1 cellular context compared by ENCODE assay signal in the genomic region with DNA sequence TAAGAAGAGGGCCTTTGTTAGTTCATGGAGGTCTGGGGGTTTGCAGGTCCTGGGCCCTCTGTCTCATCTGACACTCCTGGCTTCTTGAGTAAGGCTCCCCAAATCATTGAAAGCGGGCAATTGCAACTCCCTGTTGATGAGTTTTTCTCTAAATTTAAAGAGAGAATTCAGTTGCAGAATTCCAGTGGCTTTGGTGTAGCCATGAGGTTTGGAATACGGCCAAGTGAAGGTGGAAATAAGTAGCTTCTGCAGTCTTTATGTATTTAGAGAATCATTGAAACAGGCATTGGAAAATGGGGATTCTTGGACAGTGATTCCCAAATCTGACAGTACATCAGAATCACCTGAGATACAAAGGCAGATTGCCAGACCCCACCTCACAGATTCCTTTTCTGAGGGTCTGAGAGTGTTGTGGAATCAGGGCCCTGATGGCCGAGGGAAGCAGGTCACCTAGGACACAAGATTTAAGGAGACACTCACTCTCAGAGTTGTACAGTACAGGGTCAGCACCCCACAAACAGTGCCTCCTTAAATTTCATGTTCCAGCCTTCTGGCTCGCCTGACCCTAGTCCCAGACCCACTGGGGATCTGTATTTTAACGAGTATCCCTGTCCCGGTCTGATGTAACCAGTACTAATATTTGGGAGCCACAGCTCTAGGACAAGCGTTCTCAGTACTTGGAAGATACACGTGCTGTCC.
TF ChIP-seq lines count a peak whose summit lies in the region.

No MANE protein-coding gene starts in this region.

TF ChIP-seq in IMR-90, 13 proteins besides CTCF, POLR2A, EP300 and RAD21 (continued from another document):
- TF ChIP-seq, protein P1, sequence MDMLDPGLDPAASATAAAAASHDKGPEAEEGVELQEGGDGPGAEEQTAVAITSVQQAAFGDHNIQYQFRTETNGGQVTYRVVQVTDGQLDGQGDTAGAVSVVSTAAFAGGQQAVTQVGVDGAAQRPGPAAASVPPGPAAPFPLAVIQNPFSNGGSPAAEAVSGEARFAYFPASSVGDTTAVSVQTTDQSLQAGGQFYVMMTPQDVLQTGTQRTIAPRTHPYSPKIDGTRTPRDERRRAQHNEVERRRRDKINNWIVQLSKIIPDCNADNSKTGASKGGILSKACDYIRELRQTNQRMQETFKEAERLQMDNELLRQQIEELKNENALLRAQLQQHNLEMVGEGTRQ (IDR thresholded peaks at IDR 0.05; ENCODE audit: low read depth, low read length) = no peak
- TF ChIP-seq, protein P2, sequence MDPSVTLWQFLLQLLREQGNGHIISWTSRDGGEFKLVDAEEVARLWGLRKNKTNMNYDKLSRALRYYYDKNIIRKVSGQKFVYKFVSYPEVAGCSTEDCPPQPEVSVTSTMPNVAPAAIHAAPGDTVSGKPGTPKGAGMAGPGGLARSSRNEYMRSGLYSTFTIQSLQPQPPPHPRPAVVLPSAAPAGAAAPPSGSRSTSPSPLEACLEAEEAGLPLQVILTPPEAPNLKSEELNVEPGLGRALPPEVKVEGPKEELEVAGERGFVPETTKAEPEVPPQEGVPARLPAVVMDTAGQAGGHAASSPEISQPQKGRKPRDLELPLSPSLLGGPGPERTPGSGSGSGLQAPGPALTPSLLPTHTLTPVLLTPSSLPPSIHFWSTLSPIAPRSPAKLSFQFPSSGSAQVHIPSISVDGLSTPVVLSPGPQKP (IDR thresholded peaks at IDR 0.05; ENCODE audit: borderline replicate concordance, low read depth, low read length) = no peak
- TF ChIP-seq FOS (IDR thresholded peaks at IDR 0.05; ENCODE audit: low read depth, low read length) = no peak
